ENCODE assay signal across 12 cellular contexts in the genomic region with DNA sequence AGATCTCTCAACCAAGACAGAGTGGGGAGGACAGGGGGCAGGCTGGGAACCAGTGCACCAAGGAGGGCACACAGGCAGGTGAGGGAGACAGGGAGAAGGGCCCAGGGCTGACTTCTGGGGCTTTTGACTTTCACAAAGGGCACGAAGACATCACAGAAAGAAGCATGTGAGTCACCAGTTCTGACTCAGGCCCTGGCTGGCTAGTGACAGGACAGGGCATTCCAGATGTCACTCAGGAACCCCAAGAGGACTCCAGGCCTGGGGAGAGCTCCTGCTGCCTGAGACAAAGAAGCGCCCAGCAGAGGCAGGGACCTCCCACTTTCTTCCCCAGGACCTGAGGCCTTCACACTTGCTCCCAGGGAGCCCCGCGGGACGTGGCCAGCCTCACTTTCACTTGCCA.
DNase-seq lines count a peak whose midpoint lies in the region; TF ChIP-seq lines count a peak whose summit lies in the region.
"Had no signal": no experiment of that assay in that cellular context is flagged by ENCODE, and none has a peak within 500 bp of the region (broad histone marks: within the 10 kb centered on the region; RNA-seq: fewer than 3 reads in every experiment).

No MANE protein-coding gene starts in this region.

- no peak for TF ChIP-seq CTCF in nephron progenitor cell (IDR thresholded peaks at IDR 0.05)

- H3K4me1 Mint-ChIP-seq in nephron progenitor cell = peaks cover 43% of the 10 kb centered on the region

- no peaks in the 10 kb centered on the region for H3K9me3 Mint-ChIP-seq in nephron progenitor cell

- DNase-seq in Caki2 (ENCODE audit: low read depth) = peak; percentile 28
- peak; percentile 15 for DNase-seq in HT1080 (ENCODE audit: low read depth)
- DNase-seq in astrocyte of the hippocampus (ENCODE audit: low read depth, low spot score) = peak; percentile 66
- no peak for DNase-seq in nephron progenitor cell
- DNase-seq in NCI-H1105 (lab: John Stamatoyannopoulos, UW) = no peak
- no peak for DNase-seq in iPS-NIHi11 (ENCODE audit: low spot score)
- no peak for DNase-seq in SHP77 (lab: John Stamatoyannopoulos, UW)
- DNase-seq: midbrain, NCI-H748 treated with DMSO at 0.1 percent for 48 hours, pancreas, T1000, tibial artery had no signal

- H3K27ac Mint-ChIP-seq in nephron progenitor cell = peak overlapping the region; percentile 51

- peaks cover 11% of the 10 kb centered on the region for H3K27me3 Mint-ChIP-seq in nephron progenitor cell (ENCODE audit: low read depth, poor library complexity)

- H3K36me3 Mint-ChIP-seq in nephron progenitor cell (ENCODE audit: low read depth) = no peaks in the 10 kb centered on the region

- in situ Hi-C loops in Caki2 (cut with HindIII; ENCODE audit: low pct_unique_long_range_greater_than_20kb, low sequenced_read_pairs) = no loop called here

- H3K4me3 Mint-ChIP-seq in nephron progenitor cell = no peak overlapping the region

Comparison
In these comparisons a context has a peak if more than half of its experiments do, and no peak if none do; other contexts are left out.
1. DNase-seq: peak in Caki2 (single experiment), HT1080 (single experiment) and astrocyte of the hippocampus (single experiment); none in nephron progenitor cell (single experiment), NCI-H1105 (single experiment), iPS-NIHi11 (single experiment) and SHP77 (0 of 2).